19 cellular contexts compared by ENCODE assay signal in genomic region chr1:172537366-172537765, GRCh38. TPM values are rescaled to one million over a fixed set of nuclear protein-coding genes. Genes with fewer than 3 reads are reported as not detected.
DNase-seq lines count a peak whose midpoint lies in the region; ATAC-seq and TF ChIP-seq lines count a peak whose summit lies in the region.
"Had no signal": no experiment of that assay in that cellular context is flagged by ENCODE, and none has a peak within 500 bp of the region (broad histone marks: within the 10 kb centered on the region; RNA-seq: fewer than 3 reads in every experiment).

No MANE protein-coding gene starts in this region.

- H3K36me3 Mint-ChIP-seq in activated CD4-positive, alpha-beta T cell treated with anti-CD3 and anti-CD28 coated beads for 36 hours (ENCODE audit: low read depth), result no peaks in the 10 kb centered on the region
- peaks cover 30% of the 10 kb centered on the region for H3K36me3 Mint-ChIP-seq in activated T-helper 17 cell treated with anti-CD3 and anti-CD28 coated beads, Interleukin-2, amount 50 U/mL, for 72 hours (ENCODE audit: low read depth)
- H3K36me3 Mint-ChIP-seq in type B pancreatic cell, result peaks cover 3% of the 10 kb centered on the region
- H3K36me3 Mint-ChIP-seq in CD4-positive, alpha-beta memory T cell, result peaks cover 0 to 10% of the 10 kb centered on the region in 2 donors

- H3K4me1 ChIP-seq in CD4-positive, alpha-beta memory T cell (ENCODE audit: insufficient read depth, low read length), result peaks cover 75% of the 10 kb centered on the region

- ATAC-seq in activated CD4-positive, alpha-beta T cell treated with anti-CD3 and anti-CD28 coated beads for 36 hours, result no peak
- ATAC-seq in activated T-helper 17 cell treated with anti-CD3 and anti-CD28 coated beads, Interleukin-2, amount 50 U/mL, for 72 hours (replicated peaks), result no peak
- ATAC-seq: activated CD8-positive, alpha-beta T cell treated with anti-CD3 and anti-CD28 coated beads for 36 hours had no signal

- H3K9me3 ChIP-seq in CD4-positive, alpha-beta memory T cell (ENCODE audit: control insufficient read depth in 1 of 2, low read length in 2 of 2), result no peaks in the 10 kb centered on the region
- H3K9me3 ChIP-seq in MG63, result no peaks in the 10 kb centered on the region
- H3K9me3 ChIP-seq: Caco-2, right atrium auricular region had no signal

- TF ChIP-seq CTCF in fibroblast of mammary gland (conservative IDR thresholded peaks at IDR 0.05; ENCODE audit: control insufficient read depth, insufficient read depth, low read depth, low read length) (no peak), type B pancreatic cell (conservative IDR thresholded peaks at IDR 0.05) (no peak), coronary artery (IDR thresholded peaks at IDR 0.05) (no peak)

- no peak overlapping the region for H3K4me3 ChIP-seq in fibroblast of mammary gland (ENCODE audit: control insufficient read depth, low read depth, low read length)
- H3K4me3 ChIP-seq in CD4-positive, alpha-beta memory T cell (ENCODE audit: low read length in 2 of 2), result no peak overlapping the region
- H3K4me3 ChIP-seq in MG63, result no peak overlapping the region
- no peak overlapping the region for H3K4me3 ChIP-seq in coronary artery
- H3K4me3 ChIP-seq: lung, right atrium auricular region had no signal

- DNase-seq in activated CD4-positive, alpha-beta T cell treated with anti-CD3 and anti-CD28 coated beads for 36 hours, result no peak
- DNase-seq in activated CD4-positive, alpha-beta T cell treated with anti-CD3 and anti-CD28 coated beads for 4 hours, result no peak
- DNase-seq in fibroblast of mammary gland (ENCODE audit: low read depth) (peak; percentile 40), type B pancreatic cell (ENCODE audit: extremely low spot score, unreplicated experiment) (no peak), MG63 (no peak), coronary artery (ENCODE audit: low spot score) (no peak)
- no peak for DNase-seq in CD4-positive, alpha-beta memory T cell
- DNase-seq: activated B cell treated with CpG ODN at 0.5 μM for 24 hours; activated CD8-positive, alpha-beta T cell treated with anti-CD3 and anti-CD28 coated beads for 36 hours; activated naive CD4-positive, alpha-beta T cell treated with anti-CD3 and anti-CD28 coated beads for 36 hours; Caco-2; GF-D8; hippocampal formation; NCI-H1436; stimulated activated CD4-positive, alpha-beta T cell treated with anti-CD3 and anti-CD28 coated beads, Interleukin-12 subunit alpha, Interleukin-12 subunit beta, amount 100 ng/mL, for 4 hours had no signal

- no peak overlapping the region for H3K27ac ChIP-seq in CD4-positive, alpha-beta memory T cell (ENCODE audit: low read depth, low read length)
- H3K27ac ChIP-seq in coronary artery, result no peak overlapping the region
- H3K27ac ChIP-seq: 22Rv1, right atrium auricular region had no signal

- no peaks in the 10 kb centered on the region for H3K36me3 ChIP-seq in CD4-positive, alpha-beta memory T cell (ENCODE audit: insufficient read depth, low read length)
- H3K36me3 ChIP-seq in MG63, result no peaks in the 10 kb centered on the region
- H3K36me3 ChIP-seq: right atrium auricular region had no signal

- peak overlapping the region; percentile 11 for H3K27ac Mint-ChIP-seq in activated CD4-positive, alpha-beta T cell treated with anti-CD3 and anti-CD28 coated beads for 36 hours
- H3K27ac Mint-ChIP-seq in activated T-helper 17 cell treated with anti-CD3 and anti-CD28 coated beads, Interleukin-2, amount 50 U/mL, for 72 hours, result no peak overlapping the region
- peak overlapping the region; percentile 13 for H3K27ac Mint-ChIP-seq in type B pancreatic cell
- H3K27ac Mint-ChIP-seq in CD4-positive, alpha-beta memory T cell, result no peak overlapping the region
- H3K27ac Mint-ChIP-seq: activated B cell treated with CpG ODN at 0.5 μM for 24 hours; activated CD8-positive, alpha-beta T cell treated with anti-CD3 and anti-CD28 coated beads for 36 hours; activated naive CD4-positive, alpha-beta T cell treated with anti-CD3 and anti-CD28 coated beads for 36 hours had no signal

- CTCF ChIA-PET in activated CD4-positive, alpha-beta T cell treated with anti-CD3 and anti-CD28 coated beads for 36 hours (lab: Charles Lee), result interaction anchor here (0.5 to 1.1 kb wide), 6 partner anchors 26 to 184 kb away, joined by 3 to 4 read pairs (median 4); no protein-coding TSS in a partner anchor
- CTCF ChIA-PET in CD4-positive, alpha-beta memory T cell (lab: Charles Lee; ENCODE audit: partially characterized antibody), result interaction anchor here (1.4 kb wide), 1 partner anchor 191 kb away, joined by 5 read pairs; no protein-coding TSS in a partner anchor

- no peaks in the 10 kb centered on the region for H3K27me3 Mint-ChIP-seq in activated CD4-positive, alpha-beta T cell treated with anti-CD3 and anti-CD28 coated beads for 36 hours
- no peaks in the 10 kb centered on the region for H3K27me3 Mint-ChIP-seq in activated T-helper 17 cell treated with anti-CD3 and anti-CD28 coated beads, Interleukin-2, amount 50 U/mL, for 72 hours
- H3K27me3 Mint-ChIP-seq in type B pancreatic cell, result no peaks in the 10 kb centered on the region
- no peaks in the 10 kb centered on the region for H3K27me3 Mint-ChIP-seq in CD4-positive, alpha-beta memory T cell
- H3K27me3 Mint-ChIP-seq: activated B cell treated with CpG ODN at 0.5 μM for 24 hours; activated CD8-positive, alpha-beta T cell treated with anti-CD3 and anti-CD28 coated beads for 36 hours had no signal

- POLR2A ChIA-PET in activated CD4-positive, alpha-beta T cell treated with anti-CD3 and anti-CD28 coated beads for 36 hours (lab: Charles Lee), result no interaction called here
- POLR2A ChIA-PET in CD4-positive, alpha-beta memory T cell (lab: Charles Lee; ENCODE audit: partially characterized antibody), result interaction anchor here (0.5 kb wide), 1 partner anchor 107 kb away, joined by 3 read pairs; no protein-coding TSS in a partner anchor

- H3K4me1 Mint-ChIP-seq in activated CD4-positive, alpha-beta T cell treated with anti-CD3 and anti-CD28 coated beads for 36 hours, result peaks cover 60% of the 10 kb centered on the region
- H3K4me1 Mint-ChIP-seq in activated T-helper 17 cell treated with anti-CD3 and anti-CD28 coated beads, Interleukin-2, amount 50 U/mL, for 72 hours, result peaks cover 47% of the 10 kb centered on the region
- peaks cover 37% of the 10 kb centered on the region for H3K4me1 Mint-ChIP-seq in type B pancreatic cell (ENCODE audit: unreplicated experiment)
- peaks cover 54 to 83% (median 61%) of the 10 kb centered on the region in 4 donors for H3K4me1 Mint-ChIP-seq in CD4-positive, alpha-beta memory T cell

- no peaks in the 10 kb centered on the region for H3K27me3 ChIP-seq in CD4-positive, alpha-beta memory T cell (ENCODE audit: insufficient read depth, low read length)
- H3K27me3 ChIP-seq in MG63, result no peaks in the 10 kb centered on the region
- H3K27me3 ChIP-seq: right atrium auricular region had no signal

- no peaks in the 10 kb centered on the region for H3K9me3 Mint-ChIP-seq in activated CD4-positive, alpha-beta T cell treated with anti-CD3 and anti-CD28 coated beads for 36 hours (ENCODE audit: low read depth)
- H3K9me3 Mint-ChIP-seq in activated T-helper 17 cell treated with anti-CD3 and anti-CD28 coated beads, Interleukin-2, amount 50 U/mL, for 72 hours, result no peaks in the 10 kb centered on the region
- peaks cover 3% of the 10 kb centered on the region for H3K9me3 Mint-ChIP-seq in type B pancreatic cell
- H3K9me3 Mint-ChIP-seq in CD4-positive, alpha-beta memory T cell, result no peaks in the 10 kb centered on the region
- H3K9me3 Mint-ChIP-seq: activated B cell treated with CpG ODN at 0.5 μM for 24 hours; activated CD8-positive, alpha-beta T cell treated with anti-CD3 and anti-CD28 coated beads for 36 hours; activated naive CD4-positive, alpha-beta T cell treated with anti-CD3 and anti-CD28 coated beads for 36 hours had no signal

- intact Hi-C loops in activated CD4-positive, alpha-beta T cell treated with anti-CD3 and anti-CD28 coated beads for 36 hours (cut with DNase I, micrococcal nuclease), result loop anchor here in 1 of 2 experiments (10.0 kb wide), 1 partner anchor 127 kb away; no protein-coding TSS in a partner anchor
- intact Hi-C loops in CD4-positive, alpha-beta memory T cell (cut with micrococcal nuclease), result loop anchor here (10.0 kb wide), 1 partner anchor 1287 kb away; the partner anchor contains the start of genes CENPL and DARS2

- no peak overlapping the region for H3K4me3 Mint-ChIP-seq in activated CD4-positive, alpha-beta T cell treated with anti-CD3 and anti-CD28 coated beads for 36 hours
- H3K4me3 Mint-ChIP-seq in activated T-helper 17 cell treated with anti-CD3 and anti-CD28 coated beads, Interleukin-2, amount 50 U/mL, for 72 hours, result peak overlapping the region; percentile 6
- peak overlapping the region; percentile 23 for H3K4me3 Mint-ChIP-seq in type B pancreatic cell
- H3K4me3 Mint-ChIP-seq in CD4-positive, alpha-beta memory T cell, result peak overlapping the region in 2 of 8 donors; percentile 0 to 26
- H3K4me3 Mint-ChIP-seq: activated B cell treated with CpG ODN at 0.5 μM for 24 hours; activated CD8-positive, alpha-beta T cell treated with anti-CD3 and anti-CD28 coated beads for 36 hours; activated naive CD4-positive, alpha-beta T cell treated with anti-CD3 and anti-CD28 coated beads for 36 hours had no signal

RNA-seq across cellular contexts. Expression of gene SUCO, which starts 4.4 kb away (rescaled TPM):
- total RNA-seq in activated CD4-positive, alpha-beta T cell treated with anti-CD3 and anti-CD28 coated beads for 36 hours, result 10 to 100 TPM; 22.1 to 23.8 TPM
- 10 to 100 TPM; 21.0 to 34.5 TPM for total RNA-seq in activated T-helper 17 cell treated with anti-CD3 and anti-CD28 coated beads, Interleukin-2, amount 50 U/mL, for 72 hours
- 76.5 and 88.3 TPM in 2 replicates for total RNA-seq in type B pancreatic cell (ENCODE audit: low replicate concordance)
- 10 to 100 TPM; 71.6 to 74.4 TPM for total RNA-seq in CD4-positive, alpha-beta memory T cell
- 10 to 100 TPM; 12.2 to 16.7 TPM for polyA plus RNA-seq in CD4-positive, alpha-beta memory T cell
- 2.1 and 2.9 TPM in 2 replicates for total RNA-seq in MG63 (2014; rRNA removed; shearing (Covaris generic); ENCODE audit: low replicate concordance)

Comparison
In these comparisons a context has a peak if more than half of its experiments do, and no peak if none do; other contexts are left out.
1. H3K27ac Mint-ChIP-seq: peak in activated CD4-positive, alpha-beta T cell treated with anti-CD3 and anti-CD28 coated beads for 36 hours (single experiment) and type B pancreatic cell (single experiment); none in activated T-helper 17 cell treated with anti-CD3 and anti-CD28 coated beads, Interleukin-2, amount 50 U/mL, for 72 hours (single experiment) and CD4-positive, alpha-beta memory T cell (0 of 7).